Comparison of ENCODE assay signal across 9 cellular contexts in the genomic region with DNA sequence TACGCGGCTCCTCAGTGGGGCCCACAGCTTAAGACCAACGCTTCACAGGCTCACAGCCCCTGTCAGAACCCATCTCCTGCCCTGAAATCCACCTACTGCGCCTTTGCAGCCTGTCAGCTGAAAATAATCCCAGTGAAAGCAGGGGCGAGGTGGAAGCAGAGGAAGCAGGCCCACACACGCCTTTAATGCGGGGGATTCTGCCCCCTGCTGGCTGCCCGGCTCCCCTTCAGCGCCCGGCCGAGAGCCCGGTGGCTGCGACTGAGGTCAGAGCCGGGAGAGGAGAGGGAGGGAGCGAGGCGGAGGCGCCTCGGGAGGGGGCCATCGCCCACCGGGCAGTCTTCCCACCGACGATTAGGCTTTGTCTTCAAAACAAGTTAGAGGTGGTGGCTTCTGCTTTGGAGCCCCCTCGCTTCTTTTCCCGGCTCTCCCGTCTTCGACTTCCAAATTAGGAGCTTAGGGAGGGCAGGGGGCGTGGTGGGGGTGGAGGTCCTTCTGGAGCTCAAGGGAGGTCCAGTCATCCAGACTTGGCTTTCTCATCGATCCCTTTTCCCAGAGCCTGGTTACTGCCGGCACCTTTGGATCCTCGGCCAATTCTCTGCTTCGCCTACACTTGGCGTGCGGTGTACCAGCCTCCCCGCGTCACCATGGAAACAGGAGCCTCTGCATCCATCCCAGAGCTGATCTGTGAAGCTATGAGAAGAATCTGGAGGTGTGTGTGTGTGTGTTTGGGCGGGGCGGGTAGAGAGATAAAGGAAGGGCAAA. TPM values are rescaled to one million over a fixed set of nuclear protein-coding genes. Genes with fewer than 3 reads are reported as not detected.
DNase-seq lines count a peak whose midpoint lies in the region; ATAC-seq lines count a peak whose summit lies in the region.
"Had no signal": no experiment of that assay in that cellular context is flagged by ENCODE, and none has a peak within 500 bp of the region (broad histone marks: within the 10 kb centered on the region; RNA-seq: fewer than 3 reads in every experiment).

No MANE protein-coding gene starts in this region.

- POLR2A ChIA-PET in activated CD8-positive, alpha-beta T cell treated with anti-CD3 and anti-CD28 coated beads, Interleukin-2, amount 10 ng/mL, durations not matched to agents 7 days and 5 days (lab: Charles Lee): interaction anchor here (1.7 to 3.3 kb wide), 2 partner anchors 26 to 38 kb away, joined by 4 to 22 read pairs; partner anchors contain the start of genes DDX23 and RND1

- H3K4me3 ChIP-seq in ectodermal cell (ENCODE audit: insufficient read depth, low read depth, low read length): peak overlapping the region; percentile 37

- no peaks in the 10 kb centered on the region for H3K27me3 ChIP-seq in ectodermal cell (ENCODE audit: control insufficient read depth, insufficient read depth, low read length, poor library complexity, severe bottlenecking)

- ATAC-seq in HG03460 (IDR thresholded peaks at IDR 0.05; ENCODE audit: unreplicated experiment) (peak; percentile 62), HG02884 (IDR thresholded peaks at IDR 0.05; ENCODE audit: unreplicated experiment) (no peak)
- peak; percentile 98 for ATAC-seq in activated CD8-positive, alpha-beta T cell treated with anti-CD3 and anti-CD28 coated beads, Interleukin-2, amount 10 ng/mL, durations not matched to agents 7 days and 5 days

- no peaks in the 10 kb centered on the region for H3K36me3 Mint-ChIP-seq in activated CD8-positive, alpha-beta T cell treated with anti-CD3 and anti-CD28 coated beads, Interleukin-2, amount 10 ng/mL, durations not matched to agents 7 days and 5 days (ENCODE audit: low read depth)

- H3K9me3 ChIP-seq in ectodermal cell (ENCODE audit: control insufficient read depth, low read length): no peaks in the 10 kb centered on the region

- H3K36me3 ChIP-seq in ectodermal cell (ENCODE audit: control insufficient read depth, insufficient read depth, low read length): no peaks in the 10 kb centered on the region

- H3K4me1 Mint-ChIP-seq in activated CD8-positive, alpha-beta T cell treated with anti-CD3 and anti-CD28 coated beads, Interleukin-2, amount 10 ng/mL, durations not matched to agents 7 days and 5 days (ENCODE audit: low read depth): peaks cover 8% of the 10 kb centered on the region

- H3K4me3 Mint-ChIP-seq in activated CD8-positive, alpha-beta T cell treated with anti-CD3 and anti-CD28 coated beads, Interleukin-2, amount 10 ng/mL, durations not matched to agents 7 days and 5 days: no peak overlapping the region

- no peak overlapping the region for H3K27ac Mint-ChIP-seq in activated CD8-positive, alpha-beta T cell treated with anti-CD3 and anti-CD28 coated beads, Interleukin-2, amount 10 ng/mL, durations not matched to agents 7 days and 5 days

- in situ Hi-C loops in G401 (cut with HindIII; ENCODE audit: low sequenced_read_pairs): no loop called here

- 2% methylated on average over 37 of the region's 37 CpGs for WGBS in ectodermal cell, 2 experiments

- H3K27ac ChIP-seq in ectodermal cell (ENCODE audit: insufficient read depth, low read depth, low read length, poor library complexity, severe bottlenecking): peak overlapping the region; percentile 62
- H3K27ac ChIP-seq: skin epidermis had no signal

- no peaks in the 10 kb centered on the region for H3K9me3 Mint-ChIP-seq in activated CD8-positive, alpha-beta T cell treated with anti-CD3 and anti-CD28 coated beads, Interleukin-2, amount 10 ng/mL, durations not matched to agents 7 days and 5 days (ENCODE audit: insufficient read depth)

- peaks cover 15% of the 10 kb centered on the region for H3K27me3 Mint-ChIP-seq in activated CD8-positive, alpha-beta T cell treated with anti-CD3 and anti-CD28 coated beads, Interleukin-2, amount 10 ng/mL, durations not matched to agents 7 days and 5 days (ENCODE audit: low read depth)

- peaks cover 7% of the 10 kb centered on the region for H3K4me1 ChIP-seq in ectodermal cell (ENCODE audit: control insufficient read depth, insufficient read depth, low read length)

- CTCF ChIA-PET in activated CD8-positive, alpha-beta T cell treated with anti-CD3 and anti-CD28 coated beads, Interleukin-2, amount 10 ng/mL, durations not matched to agents 7 days and 5 days (lab: Charles Lee): interaction anchor here (0.6 to 5.5 kb wide), 38 partner anchors 9 to 767 kb away, joined by 3 to 260 read pairs (median 6); partner anchors contain the start of genes ARF3, DDX23, FKBP11 and RND1

- DNase-seq in G401 (ENCODE audit: low spot score) (peak; percentile 95), NCI-H82 (lab: John Stamatoyannopoulos, UW) (peak; percentile 91), medulla oblongata (ENCODE audit: extremely low spot score) (peak; percentile 87)
- DNase-seq in activated CD8-positive, alpha-beta T cell treated with anti-CD3 and anti-CD28 coated beads, Interleukin-2, amount 10 ng/mL, durations not matched to agents 7 days and 5 days: peak; percentile 81
- DNase-seq in stimulated activated CD4-positive, alpha-beta T cell treated with anti-CD3 and anti-CD28 coated beads, TNF-alpha, amount 100 ng/mL, for 24 hours (ENCODE audit: low read depth in 3 of 3): peak; percentile 43 to 77 (median 59)

RNA-seq across cellular contexts. Expression of gene RND1, which starts 25.2 kb away (rescaled TPM):
- 0.88 and 1.9 TPM in 2 replicates for total RNA-seq in G401 (2014; rRNA removed; shearing (Covaris generic))
- total RNA-seq in activated CD8-positive, alpha-beta T cell treated with anti-CD3 and anti-CD28 coated beads, Interleukin-2, amount 10 ng/mL, durations not matched to agents 7 days and 5 days: 1 to 10 TPM; 1.4 to 2.5 TPM
- 30.5 TPM for polyA plus RNA-seq in ectodermal cell (2013, experiment 1 of 4)
- 27.9 TPM for polyA plus RNA-seq in ectodermal cell (2013, experiment 2 of 4)
- polyA plus RNA-seq in ectodermal cell (2013, experiment 3 of 4): 29.8 TPM
- polyA plus RNA-seq in ectodermal cell (2013, experiment 4 of 4): 35.8 TPM

RNA-seq across cellular contexts. Expression of gene FKBP11, which starts 34.5 kb away (rescaled TPM):
- 2.0 and 2.8 TPM in 2 replicates for total RNA-seq in G401 (2014; rRNA removed; shearing (Covaris generic))
- 10 to 100 TPM; 48.7 to 52.6 TPM for total RNA-seq in activated CD8-positive, alpha-beta T cell treated with anti-CD3 and anti-CD28 coated beads, Interleukin-2, amount 10 ng/mL, durations not matched to agents 7 days and 5 days
- 27.6 TPM for polyA plus RNA-seq in ectodermal cell (2013, experiment 1 of 4)
- polyA plus RNA-seq in ectodermal cell (2013, experiment 2 of 4): 25.0 TPM
- polyA plus RNA-seq in ectodermal cell (2013, experiment 3 of 4): 26.7 TPM
- 24.4 TPM for polyA plus RNA-seq in ectodermal cell (2013, experiment 4 of 4)

RNA-seq across cellular contexts. Expression of gene DDX23, which starts 38.9 kb away (rescaled TPM):
- 73.4 and 87.1 TPM in 2 replicates for total RNA-seq in G401 (2014; rRNA removed; shearing (Covaris generic))
- 100 to 1,000 TPM; 127 to 154 TPM for total RNA-seq in activated CD8-positive, alpha-beta T cell treated with anti-CD3 and anti-CD28 coated beads, Interleukin-2, amount 10 ng/mL, durations not matched to agents 7 days and 5 days
- polyA plus RNA-seq in ectodermal cell (2013, experiment 1 of 4): 108 TPM
- polyA plus RNA-seq in ectodermal cell (2013, experiment 2 of 4): 102 TPM
- polyA plus RNA-seq in ectodermal cell (2013, experiment 3 of 4): 65.4 TPM
- polyA plus RNA-seq in ectodermal cell (2013, experiment 4 of 4): 70.7 TPM

Comparison
In these comparisons a context has a peak if more than half of its experiments do, and no peak if none do; other contexts are left out.
1. RNA of gene FKBP11, which starts 34.5 kb away (total RNA-seq): 48.7 to 52.6 TPM in activated CD8-positive, alpha-beta T cell treated with anti-CD3 and anti-CD28 coated beads, Interleukin-2, amount 10 ng/mL, durations not matched to agents 7 days and 5 days; 2.0 to 2.8 TPM in G401; every median in the first group is over 10 times any median in the second.
2. Peak in every context shown above with its lines, with median percentiles within 50 percentile points of each other: DNase-seq.